20 cellular contexts compared by ENCODE assay signal in genomic region chr9:128085852-128086409, GRCh38.
"Had no signal": no experiment of that assay in that cellular context is flagged by ENCODE, and none has a peak within 500 bp of the region (broad histone marks: within the 10 kb centered on the region; RNA-seq: fewer than 3 reads in every experiment).

No MANE protein-coding gene starts in this region.

- H3K27ac ChIP-seq: esophagus squamous epithelium, foreskin keratinocyte, neutrophil, psoas muscle, right lobe of liver, spleen, thoracic aorta had no signal

- H3K27me3 Mint-ChIP-seq: naive thymus-derived CD8-positive, alpha-beta T cell; stimulated activated memory B cell treated with anti-CD40 and anti-IgM and Interleukin-4, amounts not matched to agents 10 μg/mL and 1 μg/mL and 100 μg/mL, for 72 hours; stimulated activated naive CD8-positive, alpha-beta T cell treated with anti-CD3 and anti-CD28 coated beads, Interleukin-15, Interleukin-2, amounts not matched to agents 100 ng/mL and 50 ng/mL, for 24 hours had no signal

- H3K27me3 ChIP-seq: esophagus squamous epithelium, foreskin keratinocyte, neutrophil, right lobe of liver, spleen had no signal

- H3K27ac Mint-ChIP-seq: stimulated activated memory B cell treated with anti-CD40 and anti-IgM and Interleukin-4, amounts not matched to agents 10 μg/mL and 1 μg/mL and 100 μg/mL, for 72 hours; stimulated activated naive CD8-positive, alpha-beta T cell treated with anti-CD3 and anti-CD28 coated beads, Interleukin-15, Interleukin-2, amounts not matched to agents 100 ng/mL and 50 ng/mL, for 24 hours had no signal

- H3K9me3 Mint-ChIP-seq: naive thymus-derived CD8-positive, alpha-beta T cell; stimulated activated memory B cell treated with anti-CD40 and anti-IgM and Interleukin-4, amounts not matched to agents 10 μg/mL and 1 μg/mL and 100 μg/mL, for 72 hours; stimulated activated naive CD8-positive, alpha-beta T cell treated with anti-CD3 and anti-CD28 coated beads, Interleukin-15, Interleukin-2, amounts not matched to agents 100 ng/mL and 50 ng/mL, for 24 hours had no signal

- H3K9me3 ChIP-seq: esophagus squamous epithelium, neutrophil, psoas muscle, right lobe of liver, spleen, thoracic aorta had no signal

- ATAC-seq: foreskin keratinocyte; left cardiac atrium; left ventricle myocardium superior; naive thymus-derived CD8-positive, alpha-beta T cell; psoas muscle; right lobe of liver; stimulated activated memory B cell treated with anti-CD40 and anti-IgM and Interleukin-4, amounts not matched to agents 10 μg/mL and 1 μg/mL and 100 μg/mL, for 72 hours had no signal

- H3K36me3 ChIP-seq: neutrophil, right lobe of liver, thoracic aorta had no signal

- H3K4me3 ChIP-seq: esophagus squamous epithelium, psoas muscle, right lobe of liver, spleen, thoracic aorta had no signal

- DNase-seq: dermis blood vessel endothelial cell; esophagus squamous epithelium; foreskin keratinocyte; kidney; left cardiac atrium; left ventricle myocardium superior; mesendoderm; naive thymus-derived CD8-positive, alpha-beta T cell; psoas muscle; retina; right lobe of liver; spleen; stimulated activated CD4-positive, alpha-beta T cell treated with anti-CD3 and anti-CD28 coated beads, Interleukin-15, amount 100 ng/mL, for 24 hours; stimulated activated CD4-positive, alpha-beta T cell treated with anti-CD3 and anti-CD28 coated beads, Interleukin-1b, Interleukin-23, amount 100 ng/mL, for 48 hours; stimulated activated CD4-positive, alpha-beta T cell treated with anti-CD3 and anti-CD28 coated beads, Interleukin-4, amount 100 ng/mL, for 24 hours; substantia nigra had no signal

- H3K4me3 Mint-ChIP-seq: naive thymus-derived CD8-positive, alpha-beta T cell; stimulated activated memory B cell treated with anti-CD40 and anti-IgM and Interleukin-4, amounts not matched to agents 10 μg/mL and 1 μg/mL and 100 μg/mL, for 72 hours; stimulated activated naive CD8-positive, alpha-beta T cell treated with anti-CD3 and anti-CD28 coated beads, Interleukin-15, Interleukin-2, amounts not matched to agents 100 ng/mL and 50 ng/mL, for 24 hours had no signal
